Comparison of ENCODE assay signal across 10 cellular contexts in the genomic region with DNA sequence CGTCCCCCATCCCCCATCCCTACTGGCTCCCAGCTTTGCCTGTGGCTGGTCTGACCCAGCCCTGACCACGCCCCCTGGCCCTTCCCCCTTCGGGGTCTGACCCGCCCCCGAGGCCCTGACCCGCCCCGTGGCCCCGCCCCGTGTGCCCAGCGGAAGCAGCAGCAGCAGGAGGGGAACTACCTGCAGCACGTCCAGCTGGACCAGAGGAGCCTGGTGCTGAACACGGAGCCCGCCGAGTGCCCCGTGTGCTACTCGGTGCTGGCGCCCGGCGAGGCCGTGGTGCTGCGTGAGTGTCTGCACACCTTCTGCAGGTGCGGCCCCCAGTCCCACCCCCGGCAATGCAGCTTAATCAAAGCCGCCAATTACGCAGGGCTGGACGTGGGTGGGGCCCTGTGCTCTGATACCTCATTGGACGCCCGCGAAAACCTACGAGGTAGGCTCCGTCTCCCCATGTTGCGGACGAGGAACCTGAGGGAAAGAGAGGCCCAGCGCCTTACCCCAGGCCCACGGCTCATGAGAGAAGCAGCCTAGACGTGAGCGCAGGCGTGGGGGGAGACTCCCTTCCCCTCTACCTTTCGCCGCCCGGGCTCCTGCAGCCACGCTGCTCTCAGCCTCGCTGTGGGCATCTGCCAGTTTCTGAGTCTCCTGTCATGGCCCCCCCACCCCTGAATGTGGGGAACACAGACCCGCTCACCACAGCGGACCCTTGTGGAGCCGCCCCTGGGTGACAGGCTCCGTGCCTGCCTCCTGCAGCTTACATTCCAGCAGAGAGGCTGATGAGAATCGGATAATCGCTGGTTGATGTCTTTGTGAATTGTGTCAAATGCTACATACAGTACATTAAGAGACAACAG. TPM values are rescaled to one million over a fixed set of nuclear protein-coding genes. Genes with fewer than 3 reads are reported as not detected.
DNase-seq lines count a peak whose midpoint lies in the region; ATAC-seq and TF ChIP-seq lines count a peak whose summit lies in the region.
"Had no signal": no experiment of that assay in that cellular context is flagged by ENCODE, and none has a peak within 500 bp of the region (broad histone marks: within the 10 kb centered on the region; RNA-seq: fewer than 3 reads in every experiment).

No MANE protein-coding gene starts in this region.

- DNase-seq in activated naive CD4-positive, alpha-beta T cell treated with anti-CD3 and anti-CD28 coated beads, Interleukin-2, amount 10 ng/mL, durations not matched to agents 7 days and 5 days: peak; percentile 22
- no peak for DNase-seq in activated naive CD4-positive, alpha-beta T cell treated with anti-CD3 and anti-CD28 coated beads for 36 hours
- no peak for DNase-seq in activated CD8-positive, alpha-beta T cell treated with anti-CD3 and anti-CD28 coated beads for 36 hours
- DNase-seq in stimulated activated naive B cell treated with anti-CD40 and anti-IgM and Interleukin-4, amounts not matched to agents 10 μg/mL and 1 μg/mL and 100 μg/mL, for 72 hours: no peak
- DNase-seq in NCI-H1436 (lab: John Stamatoyannopoulos, UW) (no peak), GM20000 (ENCODE audit: low spot score) (no peak), cerebellar nuclear complex (lab: John Stamatoyannopoulos, UW) (no peak)
- DNase-seq: NCI-H1694 had no signal

- H3K27me3 Mint-ChIP-seq in activated naive CD4-positive, alpha-beta T cell treated with anti-CD3 and anti-CD28 coated beads, Interleukin-2, amount 10 ng/mL, durations not matched to agents 7 days and 5 days: no peaks in the 10 kb centered on the region
- H3K27me3 Mint-ChIP-seq in activated naive CD4-positive, alpha-beta T cell treated with anti-CD3 and anti-CD28 coated beads for 36 hours (ENCODE audit: low read depth): no peaks in the 10 kb centered on the region
- no peaks in the 10 kb centered on the region for H3K27me3 Mint-ChIP-seq in activated CD8-positive, alpha-beta T cell treated with anti-CD3 and anti-CD28 coated beads for 36 hours
- no peaks in the 10 kb centered on the region for H3K27me3 Mint-ChIP-seq in stimulated activated naive B cell treated with anti-CD40 and anti-IgM and Interleukin-4, amounts not matched to agents 10 μg/mL and 1 μg/mL and 100 μg/mL, for 72 hours

- TF ChIP-seq EP300 in Ishikawa (IDR thresholded peaks at IDR 0.05; ENCODE audit: borderline replicate concordance): no peak

- H3K27ac Mint-ChIP-seq in activated naive CD4-positive, alpha-beta T cell treated with anti-CD3 and anti-CD28 coated beads, Interleukin-2, amount 10 ng/mL, durations not matched to agents 7 days and 5 days: no peak overlapping the region
- H3K27ac Mint-ChIP-seq in activated naive CD4-positive, alpha-beta T cell treated with anti-CD3 and anti-CD28 coated beads for 36 hours: no peak overlapping the region
- H3K27ac Mint-ChIP-seq in activated CD8-positive, alpha-beta T cell treated with anti-CD3 and anti-CD28 coated beads for 36 hours: no peak overlapping the region
- H3K27ac Mint-ChIP-seq in stimulated activated naive B cell treated with anti-CD40 and anti-IgM and Interleukin-4, amounts not matched to agents 10 μg/mL and 1 μg/mL and 100 μg/mL, for 72 hours: peak overlapping the region; percentile 77

- H3K36me3 Mint-ChIP-seq in activated naive CD4-positive, alpha-beta T cell treated with anti-CD3 and anti-CD28 coated beads, Interleukin-2, amount 10 ng/mL, durations not matched to agents 7 days and 5 days: peaks cover 60% of the 10 kb centered on the region
- peaks cover 47% of the 10 kb centered on the region for H3K36me3 Mint-ChIP-seq in activated naive CD4-positive, alpha-beta T cell treated with anti-CD3 and anti-CD28 coated beads for 36 hours (ENCODE audit: low read depth)
- peaks cover 50% of the 10 kb centered on the region for H3K36me3 Mint-ChIP-seq in activated CD8-positive, alpha-beta T cell treated with anti-CD3 and anti-CD28 coated beads for 36 hours (ENCODE audit: low read depth)
- H3K36me3 Mint-ChIP-seq in stimulated activated naive B cell treated with anti-CD40 and anti-IgM and Interleukin-4, amounts not matched to agents 10 μg/mL and 1 μg/mL and 100 μg/mL, for 72 hours: peaks cover 55 to 68% of the 10 kb centered on the region in 2 donors

- H3K4me3 Mint-ChIP-seq in activated naive CD4-positive, alpha-beta T cell treated with anti-CD3 and anti-CD28 coated beads, Interleukin-2, amount 10 ng/mL, durations not matched to agents 7 days and 5 days: no peak overlapping the region
- H3K4me3 Mint-ChIP-seq in activated naive CD4-positive, alpha-beta T cell treated with anti-CD3 and anti-CD28 coated beads for 36 hours: no peak overlapping the region
- H3K4me3 Mint-ChIP-seq in activated CD8-positive, alpha-beta T cell treated with anti-CD3 and anti-CD28 coated beads for 36 hours: no peak overlapping the region
- no peak overlapping the region for H3K4me3 Mint-ChIP-seq in stimulated activated naive B cell treated with anti-CD40 and anti-IgM and Interleukin-4, amounts not matched to agents 10 μg/mL and 1 μg/mL and 100 μg/mL, for 72 hours

- no peaks in the 10 kb centered on the region for H3K9me3 Mint-ChIP-seq in activated naive CD4-positive, alpha-beta T cell treated with anti-CD3 and anti-CD28 coated beads, Interleukin-2, amount 10 ng/mL, durations not matched to agents 7 days and 5 days
- no peaks in the 10 kb centered on the region for H3K9me3 Mint-ChIP-seq in activated naive CD4-positive, alpha-beta T cell treated with anti-CD3 and anti-CD28 coated beads for 36 hours
- H3K9me3 Mint-ChIP-seq in activated CD8-positive, alpha-beta T cell treated with anti-CD3 and anti-CD28 coated beads for 36 hours: no peaks in the 10 kb centered on the region
- H3K9me3 Mint-ChIP-seq in stimulated activated naive B cell treated with anti-CD40 and anti-IgM and Interleukin-4, amounts not matched to agents 10 μg/mL and 1 μg/mL and 100 μg/mL, for 72 hours: no peaks in the 10 kb centered on the region

- intact Hi-C loops in activated naive CD4-positive, alpha-beta T cell treated with anti-CD3 and anti-CD28 coated beads for 36 hours (cut with micrococcal nuclease): no loop called here
- intact Hi-C loops in activated CD8-positive, alpha-beta T cell treated with anti-CD3 and anti-CD28 coated beads for 36 hours (cut with micrococcal nuclease): no loop called here

- no peak for TF ChIP-seq RAD21 in Ishikawa (IDR thresholded peaks at IDR 0.05; ENCODE audit: low read depth)

- H3K4me1 Mint-ChIP-seq in activated naive CD4-positive, alpha-beta T cell treated with anti-CD3 and anti-CD28 coated beads, Interleukin-2, amount 10 ng/mL, durations not matched to agents 7 days and 5 days: peaks cover 16% of the 10 kb centered on the region
- H3K4me1 Mint-ChIP-seq in activated naive CD4-positive, alpha-beta T cell treated with anti-CD3 and anti-CD28 coated beads for 36 hours (ENCODE audit: low read depth): peaks cover 13% of the 10 kb centered on the region
- peaks cover 7% of the 10 kb centered on the region for H3K4me1 Mint-ChIP-seq in activated CD8-positive, alpha-beta T cell treated with anti-CD3 and anti-CD28 coated beads for 36 hours (ENCODE audit: low read depth)
- H3K4me1 Mint-ChIP-seq in stimulated activated naive B cell treated with anti-CD40 and anti-IgM and Interleukin-4, amounts not matched to agents 10 μg/mL and 1 μg/mL and 100 μg/mL, for 72 hours: peaks cover 12% of the 10 kb centered on the region in 2 donors

- POLR2A ChIA-PET in activated CD8-positive, alpha-beta T cell treated with anti-CD3 and anti-CD28 coated beads for 36 hours (lab: Charles Lee): interaction anchor here (1.1 to 1.3 kb wide), 3 partner anchors 9 to 14 kb away, joined by 3 read pairs; no protein-coding TSS in a partner anchor

- no peak for TF ChIP-seq CTCF in activated CD8-positive, alpha-beta T cell treated with anti-CD3 and anti-CD28 coated beads for 36 hours (IDR thresholded peaks at IDR 0.05)
- no peak for TF ChIP-seq CTCF in GM20000 (IDR thresholded peaks at IDR 0.05; ENCODE audit: extremely low read depth, missing control alignments)

- CTCF ChIA-PET in activated naive CD4-positive, alpha-beta T cell treated with anti-CD3 and anti-CD28 coated beads, Interleukin-2, amount 10 ng/mL, durations not matched to agents 7 days and 5 days (lab: Charles Lee): no interaction called here
- CTCF ChIA-PET in activated naive CD4-positive, alpha-beta T cell treated with anti-CD3 and anti-CD28 coated beads for 36 hours (lab: Charles Lee): no interaction called here
- CTCF ChIA-PET in activated CD8-positive, alpha-beta T cell treated with anti-CD3 and anti-CD28 coated beads for 36 hours (lab: Charles Lee): no interaction called here

- ATAC-seq in activated CD8-positive, alpha-beta T cell treated with anti-CD3 and anti-CD28 coated beads for 36 hours: peak; percentile 69
- ATAC-seq in stimulated activated naive B cell treated with anti-CD40 and anti-IgM and Interleukin-4, amounts not matched to agents 10 μg/mL and 1 μg/mL and 100 μg/mL, for 72 hours (replicated peaks): peak in 1 of 2 donors; percentile 45
- ATAC-seq: activated CD4-positive, CD25-positive, alpha-beta regulatory T cell treated with anti-CD3 and anti-CD28 coated beads, Interleukin-2, amount 50 U/mL, for 24 hours had no signal

TF ChIP-seq in Ishikawa, 13 proteins besides CTCF, POLR2A, EP300 and RAD21 (continues in another document):
- TF ChIP-seq ZBTB7A (IDR thresholded peaks at IDR 0.05; ENCODE audit: low read depth): peak; percentile 43; the same call in 1 of the 2 replicates
- no peak for TF ChIP-seq CEBPB (IDR thresholded peaks at IDR 0.05)
- no peak for TF ChIP-seq TAF1 (IDR thresholded peaks at IDR 0.05; ENCODE audit: low read depth)

RNA-seq across cellular contexts. Expression of gene RBCK1, which starts 12.8 kb away (rescaled TPM):
- total RNA-seq in activated naive CD4-positive, alpha-beta T cell treated with anti-CD3 and anti-CD28 coated beads for 36 hours: 100 to 1,000 TPM; 150 to 160 TPM
- 100 to 1,000 TPM; 122 to 130 TPM for total RNA-seq in activated CD8-positive, alpha-beta T cell treated with anti-CD3 and anti-CD28 coated beads for 36 hours

RNA-seq across cellular contexts. Expression of gene TRIB3, which starts 40.4 kb away (rescaled TPM):
- total RNA-seq in activated naive CD4-positive, alpha-beta T cell treated with anti-CD3 and anti-CD28 coated beads for 36 hours: 10 to 100 TPM; 47.4 to 49.2 TPM
- total RNA-seq in activated CD8-positive, alpha-beta T cell treated with anti-CD3 and anti-CD28 coated beads for 36 hours: 10 to 100 TPM; 59.5 to 62.5 TPM

RNA-seq across cellular contexts. Expression of gene TBC1D20, which starts 41.4 kb away (rescaled TPM):
- 10 to 100 TPM; 16.2 to 17.4 TPM for total RNA-seq in activated naive CD4-positive, alpha-beta T cell treated with anti-CD3 and anti-CD28 coated beads for 36 hours
- 10 to 100 TPM; 22.2 to 23.8 TPM for total RNA-seq in activated CD8-positive, alpha-beta T cell treated with anti-CD3 and anti-CD28 coated beads for 36 hours
